In the genomic region with DNA sequence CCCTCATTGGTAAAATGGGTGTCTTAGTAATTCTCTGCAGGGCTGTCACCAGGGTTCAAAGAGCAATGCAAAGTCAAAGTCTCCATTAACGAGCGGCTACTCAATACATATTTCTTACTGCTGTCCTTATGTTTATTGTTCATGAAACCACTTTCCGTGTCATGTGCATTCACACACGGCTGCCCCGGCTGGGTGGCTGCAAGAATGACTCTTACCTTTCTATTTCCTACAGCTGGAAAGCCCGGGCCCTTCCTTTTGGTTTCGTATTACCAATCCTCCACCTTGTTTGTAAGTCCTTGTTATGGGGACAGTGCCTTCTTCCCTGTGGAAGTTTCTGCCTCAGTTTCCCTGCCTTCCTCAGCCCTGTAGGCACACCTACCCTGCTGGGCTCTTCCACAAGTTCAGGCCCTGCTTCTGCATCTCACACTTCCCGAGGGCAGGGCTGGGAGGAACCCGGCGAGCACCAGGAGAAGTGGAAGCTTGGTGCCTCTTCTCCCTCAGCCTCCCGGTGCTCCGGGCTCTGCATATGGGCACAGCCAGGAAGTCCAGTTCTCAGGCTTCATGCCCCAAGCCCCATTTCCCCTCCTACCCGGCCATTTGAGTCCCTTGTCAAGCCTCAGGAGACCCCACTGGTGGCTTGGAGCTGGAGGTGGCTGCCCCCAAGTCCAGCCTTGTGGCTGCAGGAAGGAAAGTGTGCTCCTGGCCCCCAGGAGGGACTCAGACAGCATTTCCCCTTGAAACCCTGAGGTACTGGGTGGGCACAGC, we compare ENCODE assay signal across 10 cellular contexts. TPM values are rescaled to one million over a fixed set of nuclear protein-coding genes. Genes with fewer than 3 reads are reported as not detected.
DNase-seq lines count a peak whose midpoint lies in the region; ATAC-seq and TF ChIP-seq lines count a peak whose summit lies in the region.
"Had no signal": no experiment of that assay in that cellular context is flagged by ENCODE, and none has a peak within 500 bp of the region (broad histone marks: within the 10 kb centered on the region; RNA-seq: fewer than 3 reads in every experiment).

No MANE protein-coding gene starts in this region.

- no peaks in the 10 kb centered on the region for H3K27me3 ChIP-seq in thyroid gland
- H3K27me3 ChIP-seq: MG63 had no signal

- ATAC-seq in activated naive CD4-positive, alpha-beta T cell treated with anti-CD3 and anti-CD28 coated beads, Interleukin-2, amount 50 U/mL, for 72 hours: no peak
- peak; percentile 45 for ATAC-seq in GM21723 (IDR thresholded peaks at IDR 0.05; ENCODE audit: unreplicated experiment)
- ATAC-seq in HG03469 (IDR thresholded peaks at IDR 0.05; ENCODE audit: unreplicated experiment): peak; percentile 34
- no peak for ATAC-seq in esophagus mucosa

- no peaks in the 10 kb centered on the region for H3K4me1 ChIP-seq in thyroid gland

- H3K27ac ChIP-seq in thyroid gland: no peak overlapping the region

- H3K4me1 Mint-ChIP-seq in activated naive CD4-positive, alpha-beta T cell treated with anti-CD3 and anti-CD28 coated beads for 36 hours (ENCODE audit: low read depth): peaks cover 96% of the 10 kb centered on the region

- WGBS in thyroid gland, 2 donors: 80 to 85% methylated on average over 13 of the region's 13 CpGs

- intact Hi-C loops in activated naive CD4-positive, alpha-beta T cell treated with anti-CD3 and anti-CD28 coated beads for 36 hours (cut with micrococcal nuclease): loop anchor here (1.0 kb wide), 1 partner anchor 8 kb away; no protein-coding TSS in a partner anchor
- intact Hi-C loops in posterior vena cava (cut with DNase I): loop anchor here in 1 of 2 donors (5.0 kb wide), 1 partner anchor 44 kb away; a partner anchor contains a TSS
- intact Hi-C loops in thyroid gland (cut with DNase I): no loop called here

- no peaks in the 10 kb centered on the region for H3K36me3 ChIP-seq in thyroid gland
- H3K36me3 ChIP-seq: MG63 had no signal

- TF ChIP-seq CTCF in thyroid gland (IDR thresholded peaks at IDR 0.05): no peak

- no peaks in the 10 kb centered on the region for H3K27me3 Mint-ChIP-seq in activated naive CD4-positive, alpha-beta T cell treated with anti-CD3 and anti-CD28 coated beads for 36 hours (ENCODE audit: low read depth)

- H3K9me3 Mint-ChIP-seq in activated naive CD4-positive, alpha-beta T cell treated with anti-CD3 and anti-CD28 coated beads for 36 hours: peaks cover 15% of the 10 kb centered on the region
- peaks cover 12 to 16% of the 10 kb centered on the region in 2 donors for H3K9me3 Mint-ChIP-seq in activated naive CD4-positive, alpha-beta T cell treated with anti-CD3 and anti-CD28 coated beads, Interleukin-2, amount 50 U/mL, for 72 hours

- DNase-seq in activated naive CD4-positive, alpha-beta T cell treated with anti-CD3 and anti-CD28 coated beads for 36 hours: peak; percentile 53
- no peak for DNase-seq in activated naive CD4-positive, alpha-beta T cell treated with anti-CD3 and anti-CD28 coated beads, Interleukin-2, amount 50 U/mL, for 72 hours (ENCODE audit: low spot score in 2 of 2)
- DNase-seq in posterior vena cava (ENCODE audit: low spot score): peak; percentile 58
- no peak for DNase-seq in NCI-H2107 treated with DMSO at 0.1 percent for 48 hours (lab: John Stamatoyannopoulos, UW; ENCODE audit: unreplicated experiment)
- DNase-seq in thyroid gland: no peak
- DNase-seq: MG63 had no signal

- peaks cover 10% of the 10 kb centered on the region for H3K36me3 Mint-ChIP-seq in activated naive CD4-positive, alpha-beta T cell treated with anti-CD3 and anti-CD28 coated beads for 36 hours (ENCODE audit: low read depth)
- H3K36me3 Mint-ChIP-seq in activated naive CD4-positive, alpha-beta T cell treated with anti-CD3 and anti-CD28 coated beads, Interleukin-2, amount 50 U/mL, for 72 hours: peaks cover 30 to 38% of the 10 kb centered on the region in 2 donors

- no peak overlapping the region for H3K27ac Mint-ChIP-seq in activated naive CD4-positive, alpha-beta T cell treated with anti-CD3 and anti-CD28 coated beads for 36 hours
- H3K27ac Mint-ChIP-seq in activated naive CD4-positive, alpha-beta T cell treated with anti-CD3 and anti-CD28 coated beads, Interleukin-2, amount 50 U/mL, for 72 hours: peak overlapping the region in 1 of 2 donors; percentile 39

- TF ChIP-seq POLR2A in thyroid gland (IDR thresholded peaks at IDR 0.05): no peak

- no peak overlapping the region for H3K4me3 ChIP-seq in thyroid gland (replicated peaks in 1 of 3)
- H3K4me3 ChIP-seq: MG63 had no signal

- no peak overlapping the region for H3K4me3 Mint-ChIP-seq in activated naive CD4-positive, alpha-beta T cell treated with anti-CD3 and anti-CD28 coated beads for 36 hours

- H3K9me3 ChIP-seq in thyroid gland: no peaks in the 10 kb centered on the region

- CTCF ChIA-PET in activated naive CD4-positive, alpha-beta T cell treated with anti-CD3 and anti-CD28 coated beads for 36 hours (lab: Charles Lee): interaction anchor here (0.7 to 1.4 kb wide), 4 partner anchors 18 to 36 kb away, joined by 3 to 4 read pairs (median 3); partner anchors contain the start of gene ACKR3

RNA-seq across cellular contexts. Expression of gene ACKR3, which starts 18.7 kb away (rescaled TPM):
- total RNA-seq in activated naive CD4-positive, alpha-beta T cell treated with anti-CD3 and anti-CD28 coated beads for 36 hours: under 1 TPM; 0.45 to 0.49 TPM
- 1 to 10 TPM in 1 of 2 donors, under 1 TPM in 1; 0.54 to 2.2 TPM for total RNA-seq in activated naive CD4-positive, alpha-beta T cell treated with anti-CD3 and anti-CD28 coated beads, Interleukin-2, amount 50 U/mL, for 72 hours
- 100 to 1,000 TPM; 124 to 132 TPM for total RNA-seq in posterior vena cava
- 10 to 100 TPM; 32.2 to 68.5 (median 54.8) TPM for total RNA-seq in thyroid gland
- total RNA-seq in esophagus mucosa: 6.3 TPM
- total RNA-seq: SK-MEL-5 had no signal

Comparison
In these comparisons a context has a peak if more than half of its experiments do, and no peak if none do; other contexts are left out.
1. DNase-seq: peak in activated naive CD4-positive, alpha-beta T cell treated with anti-CD3 and anti-CD28 coated beads for 36 hours (single experiment) and posterior vena cava (single experiment); none in activated naive CD4-positive, alpha-beta T cell treated with anti-CD3 and anti-CD28 coated beads, Interleukin-2, amount 50 U/mL, for 72 hours (0 of 2), NCI-H2107 treated with DMSO at 0.1 percent for 48 hours (single experiment) and thyroid gland (0 of 2).
2. ATAC-seq: peak in GM21723 (single experiment) and HG03469 (single experiment); none in activated naive CD4-positive, alpha-beta T cell treated with anti-CD3 and anti-CD28 coated beads, Interleukin-2, amount 50 U/mL, for 72 hours (0 of 2) and esophagus mucosa (single experiment).